In genomic region chrX:73943572-73943899, GRCh38 we compare ENCODE assay signal across 8 cellular contexts.
DNase-seq lines count a peak whose midpoint lies in the region; TF ChIP-seq lines count a peak whose summit lies in the region.

No MANE protein-coding gene starts in this region.

- TF ChIP-seq CTCF in DOHH2 (IDR thresholded peaks at IDR 0.05; ENCODE audit: low read depth, low read length, poor library complexity, severe bottlenecking) = no peak
- TF ChIP-seq CTCF in epithelial cell of esophagus (IDR thresholded peaks at IDR 0.05; ENCODE audit: insufficient read depth, low read depth, low read length, missing control alignments) = no peak
- no peak for TF ChIP-seq CTCF in ovary (IDR thresholded peaks at IDR 0.05)

- H3K4me1 ChIP-seq in DOHH2 (ENCODE audit: control insufficient read depth, low read length) (peaks cover 6% of the 10 kb centered on the region), ovary (ENCODE audit: insufficient read depth) (peaks cover 4% of the 10 kb centered on the region)

- peaks cover 43% of the 10 kb centered on the region for H3K79me2 ChIP-seq in DOHH2 (ENCODE audit: control insufficient read depth, low read length)

- H3K4me3 ChIP-seq in DOHH2 (ENCODE audit: low read length) (peak overlapping the region; percentile 74), epithelial cell of esophagus (ENCODE audit: low read length) (peak overlapping the region; percentile 72), ovary (peak overlapping the region; percentile 73)

- DNase-seq in OCI-M2 (lab: John Stamatoyannopoulos, UW; ENCODE audit: unreplicated experiment) (peak; percentile 2), epithelial cell of esophagus (ENCODE audit: low read depth) (peak; percentile 13), ovary (no peak), activated gamma-delta T cell treated with Interleukin-2 at 50 U/mL for 16 hours (no peak), NCI-H1105 treated with DMSO at 0.1 percent for 48 hours (lab: John Stamatoyannopoulos, UW) (no peak), C1 segment of cervical spinal cord (lab: John Stamatoyannopoulos, UW) (no peak), HPDE6-E6E7 (ENCODE audit: extremely low spot score) (no peak)

- peak overlapping the region; percentile 58 for H3K27ac ChIP-seq in DOHH2 (ENCODE audit: low read depth, low read length)
- H3K27ac ChIP-seq in ovary = peak overlapping the region in 1 of 2 donors; percentile 66

- H3K9me3 ChIP-seq in DOHH2 (ENCODE audit: control insufficient read depth, insufficient read depth, low read length) (no peaks in the 10 kb centered on the region), ovary (no peaks in the 10 kb centered on the region)

- H3K36me3 ChIP-seq in DOHH2 (ENCODE audit: control insufficient read depth, low read length) (peaks cover 20% of the 10 kb centered on the region), ovary (no peaks in the 10 kb centered on the region)

- TF ChIP-seq POLR2A in ovary (IDR thresholded peaks at IDR 0.05) = no peak

- H4K20me1 ChIP-seq in DOHH2 (ENCODE audit: control insufficient read depth, insufficient read depth, low read depth, low read length) = no peaks in the 10 kb centered on the region

- no peaks in the 10 kb centered on the region for H3K9me2 ChIP-seq in DOHH2 (replicated peaks; ENCODE audit: control insufficient read depth, low read length)

- no peaks in the 10 kb centered on the region for H3F3A ChIP-seq in DOHH2 (ENCODE audit: control insufficient read depth, insufficient read depth)

- no peak for TF ChIP-seq EP300 in ovary (IDR thresholded peaks at IDR 0.05)

- 27 to 48% (median 29%) methylated on average over 5 of the region's 5 CpGs for WGBS in ovary, 3 donors

- intact Hi-C loops in ovary (cut with DNase I) = no loop called here

- H3K27me3 ChIP-seq in DOHH2 (ENCODE audit: control insufficient read depth, low read length) (no peaks in the 10 kb centered on the region), ovary (no peaks in the 10 kb centered on the region)

- peak overlapping the region; percentile 77 for H3K4me2 ChIP-seq in DOHH2 (ENCODE audit: low read length)

Comparison
In these comparisons a context has a peak if more than half of its experiments do, and no peak if none do; other contexts are left out.
1. DNase-seq: peak in OCI-M2 (single experiment) and epithelial cell of esophagus (single experiment); none in ovary (0 of 5), activated gamma-delta T cell treated with Interleukin-2 at 50 U/mL for 16 hours (single experiment), NCI-H1105 treated with DMSO at 0.1 percent for 48 hours (single experiment), C1 segment of cervical spinal cord (0 of 14) and HPDE6-E6E7 (single experiment).
2. Peak in every context shown above with its lines, with median percentiles within 50 percentile points of each other: H3K4me3 ChIP-seq.